Comparison of ENCODE assay signal across 1 cellular context in the genomic region with DNA sequence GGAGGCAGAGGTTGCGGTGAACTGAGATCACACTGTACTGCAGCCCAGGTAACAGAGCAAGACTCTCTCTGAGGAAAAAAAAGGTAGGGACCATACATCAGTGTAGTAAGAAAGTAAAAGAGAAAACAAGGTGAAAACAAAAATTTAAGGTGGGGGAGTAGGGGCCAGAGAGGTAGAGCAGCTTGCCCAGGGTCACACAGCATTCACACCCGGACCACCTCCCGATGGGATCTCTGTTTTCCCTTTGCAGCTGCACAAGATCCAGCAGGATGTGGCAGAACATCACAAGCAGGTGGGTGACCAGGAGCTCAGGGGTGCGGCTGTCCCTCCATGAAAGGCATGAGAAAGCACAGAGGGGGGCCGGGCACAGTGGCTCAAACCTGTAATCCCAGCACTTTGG.
TF ChIP-seq lines count a peak whose summit lies in the region.

No MANE protein-coding gene starts in this region.

TF ChIP-seq in HepG2, 621 proteins besides CTCF, POLR2A, EP300 and RAD21:
- peak; percentile 95 for TF ChIP-seq ZNF768 (CRISPR knock-in tag; IDR thresholded peaks at IDR 0.05)
- no peak for TF ChIP-seq ZFP37 (CRISPR knock-in tag; IDR thresholded peaks at IDR 0.05; ENCODE audit: borderline replicate concordance)
- TF ChIP-seq ZNF30 (CRISPR knock-in tag; IDR thresholded peaks at IDR 0.05) = no peak
- TF ChIP-seq, protein P1, sequence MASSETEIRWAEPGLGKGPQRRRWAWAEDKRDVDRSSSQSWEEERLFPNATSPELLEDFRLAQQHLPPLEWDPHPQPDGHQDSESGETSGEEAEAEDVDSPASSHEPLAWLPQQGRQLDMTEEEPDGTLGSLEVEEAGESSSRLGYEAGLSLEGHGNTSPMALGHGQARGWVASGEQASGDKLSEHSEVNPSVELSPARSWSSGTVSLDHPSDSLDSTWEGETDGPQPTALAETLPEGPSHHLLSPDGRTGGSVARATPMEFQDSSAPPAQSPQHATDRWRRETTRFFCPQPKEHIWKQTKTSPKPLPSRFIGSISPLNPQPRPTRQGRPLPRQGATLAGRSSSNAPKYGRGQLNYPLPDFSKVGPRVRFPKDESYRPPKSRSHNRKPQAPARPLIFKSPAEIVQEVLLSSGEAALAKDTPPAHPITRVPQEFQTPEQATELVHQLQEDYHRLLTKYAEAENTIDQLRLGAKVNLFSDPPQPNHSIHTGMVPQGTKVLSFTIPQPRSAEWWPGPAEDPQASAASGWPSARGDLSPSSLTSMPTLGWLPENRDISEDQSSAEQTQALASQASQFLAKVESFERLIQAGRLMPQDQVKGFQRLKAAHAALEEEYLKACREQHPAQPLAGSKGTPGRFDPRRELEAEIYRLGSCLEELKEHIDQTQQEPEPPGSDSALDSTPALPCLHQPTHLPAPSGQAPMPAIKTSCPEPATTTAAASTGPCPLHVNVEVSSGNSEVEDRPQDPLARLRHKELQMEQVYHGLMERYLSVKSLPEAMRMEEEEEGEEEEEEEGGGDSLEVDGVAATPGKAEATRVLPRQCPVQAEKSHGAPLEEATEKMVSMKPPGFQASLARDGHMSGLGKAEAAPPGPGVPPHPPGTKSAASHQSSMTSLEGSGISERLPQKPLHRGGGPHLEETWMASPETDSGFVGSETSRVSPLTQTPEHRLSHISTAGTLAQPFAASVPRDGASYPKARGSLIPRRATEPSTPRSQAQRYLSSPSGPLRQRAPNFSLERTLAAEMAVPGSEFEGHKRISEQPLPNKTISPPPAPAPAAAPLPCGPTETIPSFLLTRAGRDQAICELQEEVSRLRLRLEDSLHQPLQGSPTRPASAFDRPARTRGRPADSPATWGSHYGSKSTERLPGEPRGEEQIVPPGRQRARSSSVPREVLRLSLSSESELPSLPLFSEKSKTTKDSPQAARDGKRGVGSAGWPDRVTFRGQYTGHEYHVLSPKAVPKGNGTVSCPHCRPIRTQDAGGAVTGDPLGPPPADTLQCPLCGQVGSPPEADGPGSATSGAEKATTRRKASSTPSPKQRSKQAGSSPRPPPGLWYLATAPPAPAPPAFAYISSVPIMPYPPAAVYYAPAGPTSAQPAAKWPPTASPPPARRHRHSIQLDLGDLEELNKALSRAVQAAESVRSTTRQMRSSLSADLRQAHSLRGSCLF (CRISPR knock-in tag; IDR thresholded peaks at IDR 0.05; ENCODE audit: borderline replicate concordance) = no peak
- TF ChIP-seq, protein P2, sequence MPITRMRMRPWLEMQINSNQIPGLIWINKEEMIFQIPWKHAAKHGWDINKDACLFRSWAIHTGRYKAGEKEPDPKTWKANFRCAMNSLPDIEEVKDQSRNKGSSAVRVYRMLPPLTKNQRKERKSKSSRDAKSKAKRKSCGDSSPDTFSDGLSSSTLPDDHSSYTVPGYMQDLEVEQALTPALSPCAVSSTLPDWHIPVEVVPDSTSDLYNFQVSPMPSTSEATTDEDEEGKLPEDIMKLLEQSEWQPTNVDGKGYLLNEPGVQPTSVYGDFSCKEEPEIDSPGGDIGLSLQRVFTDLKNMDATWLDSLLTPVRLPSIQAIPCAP (CRISPR knock-in tag; IDR thresholded peaks at IDR 0.05; ENCODE audit: low read depth) = no peak
- TF ChIP-seq, protein P3, sequence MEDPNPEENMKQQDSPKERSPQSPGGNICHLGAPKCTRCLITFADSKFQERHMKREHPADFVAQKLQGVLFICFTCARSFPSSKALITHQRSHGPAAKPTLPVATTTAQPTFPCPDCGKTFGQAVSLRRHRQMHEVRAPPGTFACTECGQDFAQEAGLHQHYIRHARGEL (CRISPR knock-in tag; IDR thresholded peaks at IDR 0.05) = no peak
